In genomic region chr14:94769413-94770250, GRCh38 we compare ENCODE assay signal across 8 cellular contexts. TPM values are rescaled to one million over a fixed set of nuclear protein-coding genes. Genes with fewer than 3 reads are reported as not detected.
A peak's percentile ranks its signal among the peaks of the same experiment; 100 is the strongest.
DNase-seq lines count a peak whose midpoint lies in the region; ATAC-seq and TF ChIP-seq lines count a peak whose summit lies in the region.

Gene GSC, minus strand, starts transcription at chr14:94770113. Its CDS starts 98 bp downstream, at chr14:94770015.

- H3K36me3 ChIP-seq in SK-N-SH (replicated peaks in 1 of 2; ENCODE audit: control insufficient read depth in 1 of 2, insufficient read depth in 2 of 2, low read length in 1 of 2) (no peaks in the 10 kb centered on the region), fibroblast of lung (ENCODE audit: control insufficient read depth, insufficient read depth, low read length) (no peaks in the 10 kb centered on the region), neuron (ENCODE audit: insufficient read depth, low read length) (no peaks in the 10 kb centered on the region)

- peak within 1 kb of the TSS; percentile 66 for H3K4me3 Mint-ChIP-seq in activated CD4-positive, alpha-beta T cell treated with anti-CD3 and anti-CD28 coated beads, Interleukin-2, amount 10 ng/mL, durations not matched to agents 24 days and 14 days

- H3K4me3 ChIP-seq in SK-N-SH (ENCODE audit: low read depth in 2 of 2, low read length in 1 of 2) (peak within 1 kb of the TSS; percentile 54 to 64), fibroblast of lung (replicated peaks in 1 of 4; ENCODE audit: control extremely low read depth in 1 of 4, insufficient read depth in 1 of 4, low read depth in 3 of 4, low read length in 4 of 4) (peak within 1 kb of the TSS; percentile 7 to 50 (median 18)), neuron (ENCODE audit: low read length) (peak within 1 kb of the TSS; percentile 23)

- H3K27ac ChIP-seq in SK-N-SH (ENCODE audit: low read depth in 2 of 2, low read length in 1 of 2) (no peak within 1 kb of the TSS), fibroblast of lung (ENCODE audit: insufficient read depth, low read length) (no peak within 1 kb of the TSS)

- peak within 1 kb of the TSS; percentile 82 for H3K4me2 ChIP-seq in SK-N-SH
- H3K4me2 ChIP-seq in fibroblast of lung (ENCODE audit: extremely low read depth, insufficient read depth, low read length) = peak within 1 kb of the TSS; percentile 44

- DNase-seq in activated CD4-positive, alpha-beta T cell treated with anti-CD3 and anti-CD28 coated beads, Interleukin-2, amount 10 ng/mL, durations not matched to agents 24 days and 14 days = peak; percentile 69
- no peak for DNase-seq in activated CD4-positive, alpha-beta T cell treated with anti-CD3 and anti-CD28 coated beads for 4 hours
- peak; percentile 90 for DNase-seq in SK-N-SH
- DNase-seq in fibroblast of lung (ENCODE audit: low read depth in 2 of 2) = peak in 1 of 2 donors; percentile 43
- DNase-seq in HUDEP-2 (lab: John Stamatoyannopoulos, UW; ENCODE audit: unreplicated experiment in 76 of 76) = no peak

- peaks cover 9% of the 10 kb centered on the region for H3K4me1 Mint-ChIP-seq in activated CD4-positive, alpha-beta T cell treated with anti-CD3 and anti-CD28 coated beads, Interleukin-2, amount 10 ng/mL, durations not matched to agents 24 days and 14 days

- no peaks in the 10 kb centered on the region for H3K9me2 ChIP-seq in SK-N-SH

- 30% methylated on average over 17 of the region's 94 CpGs for WGBS in SK-N-SH (ENCODE audit: low lambda C conversion rate)

- H3K27me3 ChIP-seq in SK-N-SH (ENCODE audit: insufficient read depth) (peaks cover 4% of the 10 kb centered on the region; the same call in 1 of the 2 replicates), fibroblast of lung (ENCODE audit: control insufficient read depth, insufficient read depth, low read length) (peaks cover 77% of the 10 kb centered on the region), neuron (ENCODE audit: insufficient read depth, low read length) (peaks cover 95% of the 10 kb centered on the region)

- intact Hi-C loops in activated CD4-positive, alpha-beta T cell treated with anti-CD3 and anti-CD28 coated beads, Interleukin-2, amount 10 ng/mL, durations not matched to agents 24 days and 14 days (cut with micrococcal nuclease) = no loop called here

- no peaks in the 10 kb centered on the region for H3F3A ChIP-seq in SK-N-SH (replicated peaks; ENCODE audit: insufficient read depth)

- H3K4me1 ChIP-seq in SK-N-SH (ENCODE audit: control insufficient read depth in 1 of 2, insufficient read depth in 2 of 2, low read depth in 1 of 2, low read length in 1 of 2) = no peaks in the 10 kb centered on the region; a peak in 1 of 4 replicates
- no peaks in the 10 kb centered on the region for H3K4me1 ChIP-seq in fibroblast of lung (ENCODE audit: control insufficient read depth, extremely low read depth, insufficient read depth, low read length)
- H3K4me1 ChIP-seq in neuron (ENCODE audit: insufficient read depth, low read length) = no peaks in the 10 kb centered on the region

- H3K27ac Mint-ChIP-seq in activated CD4-positive, alpha-beta T cell treated with anti-CD3 and anti-CD28 coated beads, Interleukin-2, amount 10 ng/mL, durations not matched to agents 24 days and 14 days = peak within 1 kb of the TSS; percentile 54

- H3K36me3 Mint-ChIP-seq in activated CD4-positive, alpha-beta T cell treated with anti-CD3 and anti-CD28 coated beads, Interleukin-2, amount 10 ng/mL, durations not matched to agents 24 days and 14 days (ENCODE audit: low read depth) = peaks cover 7% of the 10 kb centered on the region

- CTCF ChIA-PET in SK-N-SH (lab: Yijun Ruan, JAX) = interaction anchor here (1.0 to 1.1 kb wide), 3 partner anchors 17 to 30 kb away, joined by 3 to 6 read pairs (median 3); no protein-coding TSS in a partner anchor

- no peaks in the 10 kb centered on the region for H4K20me1 ChIP-seq in SK-N-SH (ENCODE audit: insufficient read depth)
- H4K20me1 ChIP-seq in fibroblast of lung (ENCODE audit: control insufficient read depth, extremely low read depth, insufficient read depth, low read length) = no peaks in the 10 kb centered on the region

- H3K9me3 Mint-ChIP-seq in activated CD4-positive, alpha-beta T cell treated with anti-CD3 and anti-CD28 coated beads, Interleukin-2, amount 10 ng/mL, durations not matched to agents 24 days and 14 days = peaks cover 20% of the 10 kb centered on the region

- H2AFZ ChIP-seq in SK-N-SH (ENCODE audit: low read depth) = peak within 1 kb of the TSS; percentile 72; the same call in 1 of the 2 replicates
- H2AFZ ChIP-seq in fibroblast of lung (ENCODE audit: low read length) = no peak within 1 kb of the TSS
- peak within 1 kb of the TSS; percentile 63 for H2AFZ ChIP-seq in neuron (ENCODE audit: low read depth, low read length)

- H3K9me3 ChIP-seq in SK-N-SH (no peaks in the 10 kb centered on the region), fibroblast of lung (ENCODE audit: control insufficient read depth, insufficient read depth, low read depth, low read length) (no peaks in the 10 kb centered on the region), neuron (ENCODE audit: low read length) (no peaks in the 10 kb centered on the region)

- POLR2A ChIA-PET in SK-N-SH (lab: Yijun Ruan, JAX) = interaction anchor here (0.6 kb wide), 1 partner anchor 238 kb away, joined by 3 read pairs; no protein-coding TSS in a partner anchor

- no peak for TF ChIP-seq EP300 in SK-N-SH (IDR thresholded peaks at IDR 0.05; ENCODE audit: borderline replicate concordance in 1 of 2, low read depth in 1 of 2, low read length in 1 of 2)

- no peak for ATAC-seq in GM18867 (IDR thresholded peaks at IDR 0.05; ENCODE audit: unreplicated experiment)
- ATAC-seq in GM21423 (IDR thresholded peaks at IDR 0.05; ENCODE audit: unreplicated experiment) = no peak

- TF ChIP-seq RAD21 in SK-N-SH (IDR thresholded peaks at IDR 0.05; ENCODE audit: low read length) = no peak

- H3K27me3 Mint-ChIP-seq in activated CD4-positive, alpha-beta T cell treated with anti-CD3 and anti-CD28 coated beads, Interleukin-2, amount 10 ng/mL, durations not matched to agents 24 days and 14 days = peaks cover 86% of the 10 kb centered on the region

- TF ChIP-seq CTCF in SK-N-SH (IDR thresholded peaks at IDR 0.05) (no peak), fibroblast of lung (conservative IDR thresholded peaks at IDR 0.05 in 1 of 2, IDR thresholded peaks at IDR 0.05 in 1 of 2; ENCODE audit: low read depth in 1 of 2, low read length in 2 of 2) (no peak)

- peak within 1 kb of the TSS; percentile 34; the same call in 1 of the 2 replicates for H3K9ac ChIP-seq in SK-N-SH
- H3K9ac ChIP-seq in fibroblast of lung (ENCODE audit: insufficient read depth, low read length) = no peak within 1 kb of the TSS

- H3K79me2 ChIP-seq in SK-N-SH (ENCODE audit: insufficient read depth) (no peaks in the 10 kb centered on the region), fibroblast of lung (ENCODE audit: control insufficient read depth, insufficient read depth, low read length) (no peaks in the 10 kb centered on the region)

TF ChIP-seq in SK-N-SH, 30 proteins besides CTCF, POLR2A, EP300 and RAD21 (continues in another document):
- TF ChIP-seq TEAD4 (IDR thresholded peaks at IDR 0.05; ENCODE audit: borderline replicate concordance, insufficient read depth) (no peak), FOXM1 (IDR thresholded peaks at IDR 0.05; ENCODE audit: low read depth) (no peak), SMC3 (IDR thresholded peaks at IDR 0.05; ENCODE audit: low read depth, low read length) (no peak), RCOR1 (IDR thresholded peaks at IDR 0.05; ENCODE audit: low read length) (no peak), RFX5 (IDR thresholded peaks at IDR 0.05; ENCODE audit: low read length) (no peak), MXI1 (IDR thresholded peaks at IDR 0.05; ENCODE audit: low read depth, low read length) (no peak), GABPA (IDR thresholded peaks at IDR 0.05; ENCODE audit: low read depth) (no peak), MAX (IDR thresholded peaks at IDR 0.05; ENCODE audit: low read depth) (no peak), EZH2phosphoT487 (IDR thresholded peaks at IDR 0.05; ENCODE audit: borderline replicate concordance, low read depth) (no peak), USF2 (IDR thresholded peaks at IDR 0.05; ENCODE audit: borderline replicate concordance, low read depth, low read length) (no peak), POLR2AphosphoS5 (IDR thresholded peaks at IDR 0.05; ENCODE audit: low read depth, low read length) (no peak), NFIC (IDR thresholded peaks at IDR 0.05; ENCODE audit: borderline replicate concordance) (no peak), FOSL2 (IDR thresholded peaks at IDR 0.05; ENCODE audit: borderline replicate concordance, low read depth) (no peak), IRF3 (IDR thresholded peaks at IDR 0.05; ENCODE audit: low read depth, low read length) (no peak), TAF1 (IDR thresholded peaks at IDR 0.05; ENCODE audit: borderline replicate concordance, low read depth, low read length) (no peak)

RNA-seq across cellular contexts. Expression of gene GSC, which starts in this region (rescaled TPM):
- not detected in 2 replicates for total RNA-seq in activated CD4-positive, alpha-beta T cell treated with anti-CD3 and anti-CD28 coated beads, Interleukin-2, amount 10 ng/mL, durations not matched to agents 24 days and 14 days
- polyA plus RNA-seq in SK-N-SH (2012; rRNA removed) = 0.75 and 1.3 TPM in 2 replicates
- polyA plus RNA-seq in SK-N-SH (2012; cell fraction: cytosol; rRNA removed) = 0.51 and 0.77 TPM in 2 replicates
- 0.66 and 1.0 TPM in 2 replicates for polyA plus RNA-seq in SK-N-SH (2012; cell fraction: nucleus; rRNA removed)
- 0.17 and 0.51 TPM in 2 replicates for total RNA-seq in fibroblast of lung
- polyA plus RNA-seq in fibroblast of lung = 0.05 TPM in 1 of 2 replicates, not detected in the other
- not detected in 2 replicates for polyA plus RNA-seq in fibroblast of lung (2012)
- polyA minus RNA-seq in fibroblast of lung (ENCODE audit: low replicate concordance) = not detected in 2 replicates

Comparison
In these comparisons a context has a peak if more than half of its experiments do, and no peak if none do; other contexts are left out.
1. Peak in DNase-seq in activated CD4-positive, alpha-beta T cell treated with anti-CD3 and anti-CD28 coated beads, Interleukin-2, amount 10 ng/mL, durations not matched to agents 24 days and 14 days; RNA of the gene not detected or under 1 TPM.